In the genomic region with DNA sequence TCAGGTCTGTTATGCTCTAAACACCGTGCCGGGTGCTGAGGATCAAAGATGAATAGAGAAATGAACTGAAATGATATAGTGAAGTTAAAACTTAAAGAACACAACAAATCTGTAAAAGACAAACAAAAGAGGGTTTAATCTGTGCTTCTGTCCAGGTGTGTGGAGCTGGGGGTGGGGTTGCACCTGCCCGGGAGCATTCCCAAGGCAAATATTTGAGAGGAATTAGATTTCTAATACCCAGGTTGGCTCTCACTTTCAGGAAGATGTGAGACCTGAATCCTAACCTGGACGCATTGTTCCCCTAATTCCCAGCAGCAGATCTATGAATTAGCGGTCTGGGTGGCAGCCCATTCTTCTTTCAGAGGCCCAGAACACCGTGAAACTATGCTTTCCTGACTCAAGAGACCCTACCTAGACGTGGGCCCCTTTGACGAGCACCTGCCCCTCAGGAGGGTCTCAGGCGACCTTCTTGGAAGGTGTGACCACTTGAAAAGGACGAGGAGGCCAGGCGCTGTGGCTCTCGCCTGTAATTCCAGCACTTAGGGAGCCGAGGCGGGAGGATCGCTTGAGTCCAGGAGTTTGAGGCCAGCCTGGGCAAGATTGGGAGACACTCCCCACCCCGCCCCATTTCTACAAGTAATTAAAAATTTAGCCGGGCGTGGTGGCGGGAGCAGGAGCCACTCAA, we compare ENCODE assay signal across 8 cellular contexts. TPM values are rescaled to one million over a fixed set of nuclear protein-coding genes. Genes with fewer than 3 reads are reported as not detected.
DNase-seq lines count a peak whose midpoint lies in the region; ATAC-seq, FAIRE-seq and TF ChIP-seq lines count a peak whose summit lies in the region.

No MANE protein-coding gene starts in this region.

- H2AFZ ChIP-seq in MM.1S (ENCODE audit: low read length): peak overlapping the region; percentile 99
- H2AFZ ChIP-seq in neural progenitor cell (replicated peaks): peak overlapping the region; percentile 1

- peak overlapping the region; percentile 88 to 98 for H3K4me3 ChIP-seq in CD4-positive, alpha-beta memory T cell (ENCODE audit: low read length in 2 of 2)
- peak overlapping the region; percentile 86 for H3K4me3 ChIP-seq in MM.1S (ENCODE audit: low read length)
- H3K4me3 ChIP-seq in ectodermal cell (ENCODE audit: insufficient read depth, low read depth, low read length): peak overlapping the region; percentile 96
- peak overlapping the region; percentile 59 for H3K4me3 ChIP-seq in neural progenitor cell

- peaks cover 25 to 70% (median 46%) of the 10 kb centered on the region in 4 donors for H3K4me1 Mint-ChIP-seq in CD4-positive, alpha-beta memory T cell
- peaks cover 18% of the 10 kb centered on the region for H3K4me1 Mint-ChIP-seq in neural progenitor cell

- H3K27me3 ChIP-seq in CD4-positive, alpha-beta memory T cell (ENCODE audit: insufficient read depth, low read length): no peaks in the 10 kb centered on the region
- H3K27me3 ChIP-seq in MM.1S (replicated peaks; ENCODE audit: insufficient read depth, low read length) (no peaks in the 10 kb centered on the region), ectodermal cell (ENCODE audit: control insufficient read depth, insufficient read depth, low read length, poor library complexity, severe bottlenecking) (no peaks in the 10 kb centered on the region), neural progenitor cell (no peaks in the 10 kb centered on the region)

- H3K79me2 ChIP-seq in MM.1S (ENCODE audit: low read length) (peaks cover 8% of the 10 kb centered on the region), neural progenitor cell (ENCODE audit: low read depth) (no peaks in the 10 kb centered on the region)

- ATAC-seq in GM19023 (IDR thresholded peaks at IDR 0.05; ENCODE audit: unreplicated experiment) (no peak), HG02840 (IDR thresholded peaks at IDR 0.05; ENCODE audit: low FRiP score, unreplicated experiment) (no peak)

- CTCF ChIA-PET in CD4-positive, alpha-beta memory T cell (lab: Charles Lee; ENCODE audit: partially characterized antibody): interaction anchor here (0.6 to 3.5 kb wide), 5 partner anchors 13 to 178 kb away, joined by 3 to 14 read pairs (median 3); partner anchors contain the start of gene CTC1

- TF ChIP-seq CTCF in MM.1S (IDR thresholded peaks at IDR 0.05; ENCODE audit: low read length) (no peak), neural progenitor cell (IDR thresholded peaks at IDR 0.05) (no peak)

- H3K4me1 ChIP-seq in CD4-positive, alpha-beta memory T cell (ENCODE audit: insufficient read depth, low read length): peaks cover 52% of the 10 kb centered on the region
- H3K4me1 ChIP-seq in MM.1S (ENCODE audit: low read length) (no peaks in the 10 kb centered on the region), ectodermal cell (ENCODE audit: control insufficient read depth, insufficient read depth, low read length) (peaks cover 7% of the 10 kb centered on the region), neural progenitor cell (peaks cover 7% of the 10 kb centered on the region)

- no peaks in the 10 kb centered on the region for H3K9me3 Mint-ChIP-seq in CD4-positive, alpha-beta memory T cell
- H3K9me3 Mint-ChIP-seq in neural progenitor cell: no peaks in the 10 kb centered on the region

- no peaks in the 10 kb centered on the region for H3F3A ChIP-seq in MM.1S (ENCODE audit: insufficient read depth, low read length)
- peaks cover 5% of the 10 kb centered on the region for H3F3A ChIP-seq in neural progenitor cell (ENCODE audit: low read depth)

- POLR2A ChIA-PET in CD4-positive, alpha-beta memory T cell (lab: Charles Lee; ENCODE audit: partially characterized antibody): interaction anchor here (0.9 to 6.9 kb wide), 14 partner anchors 12 to 601 kb away, joined by 3 to 100 read pairs (median 6); partner anchors contain the start of genes ALOX12B, AURKB, BORCS6 and CTC1

- no peaks in the 10 kb centered on the region for H3K9me3 ChIP-seq in CD4-positive, alpha-beta memory T cell (ENCODE audit: control insufficient read depth in 1 of 2, low read length in 2 of 2)
- H3K9me3 ChIP-seq in MM.1S (replicated peaks; ENCODE audit: insufficient read depth, low read length) (no peaks in the 10 kb centered on the region), ectodermal cell (ENCODE audit: control insufficient read depth, low read length) (no peaks in the 10 kb centered on the region), neural progenitor cell (ENCODE audit: low read depth) (no peaks in the 10 kb centered on the region)

- H3K27ac ChIP-seq in CD4-positive, alpha-beta memory T cell (ENCODE audit: low read depth, low read length): peak overlapping the region; percentile 83
- H3K27ac ChIP-seq in MM.1S (ENCODE audit: low read length): peak overlapping the region; percentile 57; the same call in 1 of the 2 replicates
- peak overlapping the region; percentile 36 for H3K27ac ChIP-seq in ectodermal cell (ENCODE audit: insufficient read depth, low read depth, low read length, poor library complexity, severe bottlenecking)
- no peak overlapping the region for H3K27ac ChIP-seq in neural progenitor cell

- H3K4me2 ChIP-seq in MM.1S (ENCODE audit: low read depth, low read length) (peak overlapping the region; percentile 93), neural progenitor cell (peak overlapping the region; percentile 76)

- no peak for DNase-seq in CD4-positive, alpha-beta memory T cell
- no peak for DNase-seq in MM.1S
- no peak for DNase-seq in neural progenitor cell (ENCODE audit: low spot score)
- DNase-seq in urothelium cell line (ENCODE audit: low spot score): no peak
- DNase-seq in DMS79 (lab: John Stamatoyannopoulos, UW): no peak

- 52 to 55% methylated on average over 19 of the region's 19 CpGs for WGBS in ectodermal cell, 2 experiments

- intact Hi-C loops in CD4-positive, alpha-beta memory T cell (cut with micrococcal nuclease): loop anchor here (1.0 to 5.0 kb wide), 4 partner anchors 9 to 355 kb away; partner anchors contain the start of genes CNTROB, PFAS and TRAPPC1

- H3K9ac ChIP-seq in MM.1S (ENCODE audit: low read length): peak overlapping the region; percentile 79
- no peak overlapping the region for H3K9ac ChIP-seq in neural progenitor cell

- H3K36me3 Mint-ChIP-seq in CD4-positive, alpha-beta memory T cell: peaks cover 0 to 7% of the 10 kb centered on the region in 2 donors
- H3K36me3 Mint-ChIP-seq in neural progenitor cell: peaks cover 5% of the 10 kb centered on the region

- FAIRE-seq in urothelium cell line (lab: Jason Lieb, UNC): no peak

- no peaks in the 10 kb centered on the region for H4K20me1 ChIP-seq in MM.1S (ENCODE audit: insufficient read depth, low read length)
- H4K20me1 ChIP-seq in neural progenitor cell (ENCODE audit: low read depth): no peaks in the 10 kb centered on the region

- peak overlapping the region; percentile 93 to 98 (median 97) for H3K4me3 Mint-ChIP-seq in CD4-positive, alpha-beta memory T cell
- peak overlapping the region; percentile 94 for H3K4me3 Mint-ChIP-seq in neural progenitor cell

- H3K36me3 ChIP-seq in CD4-positive, alpha-beta memory T cell (ENCODE audit: insufficient read depth, low read length): no peaks in the 10 kb centered on the region
- H3K36me3 ChIP-seq in MM.1S (replicated peaks; ENCODE audit: insufficient read depth, low read length) (no peaks in the 10 kb centered on the region), ectodermal cell (ENCODE audit: control insufficient read depth, insufficient read depth, low read length) (no peaks in the 10 kb centered on the region), neural progenitor cell (no peaks in the 10 kb centered on the region)

- no peaks in the 10 kb centered on the region for H3K9me2 ChIP-seq in MM.1S (replicated peaks; ENCODE audit: insufficient read depth, low read length)

- peak overlapping the region; percentile 94 to 98 (median 97) for H3K27ac Mint-ChIP-seq in CD4-positive, alpha-beta memory T cell
- H3K27ac Mint-ChIP-seq in neural progenitor cell: peak overlapping the region; percentile 66

- H3K27me3 Mint-ChIP-seq in CD4-positive, alpha-beta memory T cell: no peaks in the 10 kb centered on the region
- H3K27me3 Mint-ChIP-seq in neural progenitor cell (ENCODE audit: insufficient read depth, low read depth): peaks cover 12% of the 10 kb centered on the region

RNA-seq across cellular contexts. Expression of gene RANGRF, which starts 0.7 kb away (rescaled TPM):
- total RNA-seq in CD4-positive, alpha-beta memory T cell: 10 to 100 TPM; 39.7 to 42.8 TPM
- polyA plus RNA-seq in CD4-positive, alpha-beta memory T cell: 10 to 100 TPM; 77.5 to 96.2 TPM
- polyA plus RNA-seq in ectodermal cell (2013, experiment 1 of 4): 48.0 TPM
- 40.6 TPM for polyA plus RNA-seq in ectodermal cell (2013, experiment 2 of 4)
- 34.6 TPM for polyA plus RNA-seq in ectodermal cell (2013, experiment 3 of 4)
- 34.6 TPM for polyA plus RNA-seq in ectodermal cell (2013, experiment 4 of 4)
- total RNA-seq in neural progenitor cell (ENCODE audit: low replicate concordance): 11.9 and 19.9 TPM in 2 replicates

RNA-seq across cellular contexts. Expression of gene SLC25A35, which starts 7.4 kb away (rescaled TPM):
- 1 to 10 TPM; 7.3 to 8.4 TPM for total RNA-seq in CD4-positive, alpha-beta memory T cell
- 1 to 10 TPM in 1 of 2 donors, under 1 TPM in 1; 0.86 to 1.1 TPM for polyA plus RNA-seq in CD4-positive, alpha-beta memory T cell
- polyA plus RNA-seq in ectodermal cell (2013, experiment 1 of 4): 4.5 TPM
- 3.4 TPM for polyA plus RNA-seq in ectodermal cell (2013, experiment 2 of 4)
- polyA plus RNA-seq in ectodermal cell (2013, experiment 3 of 4): 3.5 TPM
- polyA plus RNA-seq in ectodermal cell (2013, experiment 4 of 4): 3.0 TPM
- total RNA-seq in neural progenitor cell (ENCODE audit: low replicate concordance): 0.67 and 1.1 TPM in 2 replicates

RNA-seq across cellular contexts. Expression of gene ARHGEF15, which starts 22.2 kb away (rescaled TPM):
- not detected for total RNA-seq in CD4-positive, alpha-beta memory T cell
- polyA plus RNA-seq in CD4-positive, alpha-beta memory T cell: not detected
- polyA plus RNA-seq in ectodermal cell (2013, experiment 1 of 4): not detected
- 0.05 TPM for polyA plus RNA-seq in ectodermal cell (2013, experiment 2 of 4)
- 0.43 TPM for polyA plus RNA-seq in ectodermal cell (2013, experiment 3 of 4)
- 0.24 TPM for polyA plus RNA-seq in ectodermal cell (2013, experiment 4 of 4)
- 0.07 and 0.50 TPM in 2 replicates for total RNA-seq in neural progenitor cell (ENCODE audit: low replicate concordance)

RNA-seq across cellular contexts. Expression of gene PFAS, which starts 38.7 kb away (rescaled TPM):
- total RNA-seq in CD4-positive, alpha-beta memory T cell: 10 to 100 TPM; 23.0 to 29.1 TPM
- 10 to 100 TPM in 1 of 2 donors, 1 to 10 TPM in 1; 8.9 to 14.8 TPM for polyA plus RNA-seq in CD4-positive, alpha-beta memory T cell
- 62.8 TPM for polyA plus RNA-seq in ectodermal cell (2013, experiment 1 of 4)
- polyA plus RNA-seq in ectodermal cell (2013, experiment 2 of 4): 69.5 TPM
- 42.7 TPM for polyA plus RNA-seq in ectodermal cell (2013, experiment 3 of 4)
- polyA plus RNA-seq in ectodermal cell (2013, experiment 4 of 4): 47.3 TPM
- total RNA-seq in neural progenitor cell (ENCODE audit: low replicate concordance): 64.6 and 83.5 TPM in 2 replicates

RNA-seq across cellular contexts. Expression of gene CTC1, which starts 39.9 kb away (rescaled TPM):
- 100 to 1,000 TPM; 310 to 317 TPM for total RNA-seq in CD4-positive, alpha-beta memory T cell
- polyA plus RNA-seq in CD4-positive, alpha-beta memory T cell: 10 to 100 TPM; 17.0 to 46.8 TPM
- 19.5 TPM for polyA plus RNA-seq in ectodermal cell (2013, experiment 1 of 4)
- 31.7 TPM for polyA plus RNA-seq in ectodermal cell (2013, experiment 2 of 4)
- polyA plus RNA-seq in ectodermal cell (2013, experiment 3 of 4): 21.9 TPM
- 29.5 TPM for polyA plus RNA-seq in ectodermal cell (2013, experiment 4 of 4)
- 6.4 and 10.4 TPM in 2 replicates for total RNA-seq in neural progenitor cell (ENCODE audit: low replicate concordance)
